ENCODE assay signal across 1 cellular context in the genomic region with DNA sequence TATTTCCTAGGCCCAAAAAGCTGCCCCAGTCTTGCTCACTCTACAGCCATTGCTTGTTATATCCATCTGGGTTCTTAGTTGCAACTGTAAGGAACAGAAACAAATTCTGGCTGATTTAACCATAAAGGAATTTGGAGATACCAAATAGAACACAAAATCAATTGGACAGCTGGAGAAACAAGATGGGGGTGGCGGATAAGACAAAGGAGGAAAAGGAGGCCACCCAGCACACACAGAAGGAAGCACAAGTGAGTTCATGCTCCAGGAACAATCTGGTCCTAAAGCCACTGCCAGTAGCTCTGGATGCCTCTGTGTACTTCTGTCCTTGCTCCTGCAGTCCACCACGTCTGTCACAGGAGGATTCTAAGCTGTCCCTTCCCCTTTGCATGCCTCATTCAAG.
TF ChIP-seq lines count a peak whose summit lies in the region.

No MANE protein-coding gene starts in this region.

TF ChIP-seq in endothelial cell of umbilical vein, 7 proteins besides CTCF, POLR2A, EP300 and RAD21:
- TF ChIP-seq, protein P1, sequence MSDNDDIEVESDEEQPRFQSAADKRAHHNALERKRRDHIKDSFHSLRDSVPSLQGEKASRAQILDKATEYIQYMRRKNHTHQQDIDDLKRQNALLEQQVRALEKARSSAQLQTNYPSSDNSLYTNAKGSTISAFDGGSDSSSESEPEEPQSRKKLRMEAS (IDR thresholded peaks at IDR 0.05; ENCODE audit: insufficient read depth, insufficient read length) = no peak
- no peak for TF ChIP-seq GATA2 (IDR thresholded peaks at IDR 0.05; ENCODE audit: insufficient read depth, insufficient read length, low read depth, low read length)
- no peak for TF ChIP-seq JUN (IDR thresholded peaks at IDR 0.05; ENCODE audit: borderline replicate concordance, insufficient read depth, insufficient read length, low read depth)
- TF ChIP-seq FOS (IDR thresholded peaks at IDR 0.05; ENCODE audit: borderline replicate concordance, insufficient read depth, low read length) = no peak
- TF ChIP-seq EZH2 (IDR thresholded peaks at IDR 0.05; ENCODE audit: borderline replicate concordance, low read depth, low read length, severe bottlenecking) = no peak
- no peak for TF ChIP-seq MYC (IDR thresholded peaks at IDR 0.05; ENCODE audit: low read depth, low read length)
- TF ChIP-seq POLR2AphosphoS5 (IDR thresholded peaks at IDR 0.05; ENCODE audit: insufficient read depth, low read depth, low read length) = no peak
